8 cellular contexts compared by ENCODE assay signal in the genomic region with DNA sequence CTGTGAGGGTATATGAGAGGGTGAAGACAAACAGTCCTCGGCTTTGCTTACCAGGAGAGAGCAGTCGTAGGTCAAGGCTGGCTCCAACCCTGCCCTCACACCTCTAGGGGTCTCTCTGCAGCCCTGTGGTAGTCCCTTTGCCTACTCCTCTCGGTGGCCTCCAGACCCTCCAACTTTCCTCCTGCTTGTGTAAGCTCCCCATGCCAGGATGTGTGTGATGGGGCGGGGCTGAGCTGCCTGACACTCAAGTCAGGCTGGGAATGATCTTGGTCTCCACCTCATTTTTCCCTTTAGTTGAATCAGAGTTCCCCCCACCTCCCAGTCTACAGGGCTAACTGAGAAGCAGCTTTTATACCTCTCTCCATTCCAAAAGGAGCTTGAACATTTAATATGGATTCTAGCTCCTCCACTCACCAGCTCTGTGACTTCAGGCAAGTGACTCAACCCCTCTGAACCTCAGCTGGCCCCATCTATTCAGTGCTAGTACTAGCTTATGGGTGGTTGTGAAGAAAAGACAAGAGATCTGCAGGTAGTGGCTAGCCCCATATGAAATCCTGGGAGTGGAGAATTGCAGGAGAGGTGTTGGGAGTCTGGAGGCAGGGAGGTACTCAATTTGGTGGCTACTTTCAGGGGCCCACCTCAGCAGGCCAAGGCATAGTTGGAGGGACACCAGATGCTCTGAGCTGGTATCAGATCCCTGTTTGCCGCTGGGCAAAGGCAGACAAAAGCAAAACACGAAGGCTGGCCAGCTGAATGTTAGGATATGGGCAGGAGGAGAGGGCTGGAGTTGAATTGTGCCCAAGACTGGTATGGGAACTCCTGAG. TPM values are rescaled to one million over a fixed set of nuclear protein-coding genes. Genes with fewer than 3 reads are reported as not detected.
DNase-seq lines count a peak whose midpoint lies in the region; ATAC-seq lines count a peak whose summit lies in the region.

No MANE protein-coding gene starts in this region.

- peaks cover 2% of the 10 kb centered on the region for H3K36me3 Mint-ChIP-seq in activated T-helper 1 cell treated with anti-CD3 and anti-CD28 coated beads, Interleukin-12 subunit alpha, Interleukin-12 subunit beta, Interleukin-2, Interleukin-4 antibody, amounts not matched to agents 30 ng/mL and 10 ng/mL and 1 ng/mL, durations not matched to agents 14 hours and 24 hours and 36 hours (ENCODE audit: low read depth)
- peaks cover 12% of the 10 kb centered on the region for H3K36me3 Mint-ChIP-seq in stimulated activated effector memory CD8-positive, alpha-beta T cell treated with anti-CD3 and anti-CD28 coated beads, Interleukin-12 subunit alpha, Interleukin-12 subunit beta, amount 100 ng/mL, for 72 hours

- ATAC-seq in right cardiac atrium, result no peak
- peak; percentile 25 for ATAC-seq in stimulated activated effector memory CD8-positive, alpha-beta T cell treated with anti-CD3 and anti-CD28 coated beads, Interleukin-12 subunit alpha, Interleukin-12 subunit beta, amount 100 ng/mL, for 72 hours

- peak overlapping the region; percentile 89 for H3K4me3 Mint-ChIP-seq in activated T-helper 1 cell treated with anti-CD3 and anti-CD28 coated beads, Interleukin-12 subunit alpha, Interleukin-12 subunit beta, Interleukin-2, Interleukin-4 antibody, amounts not matched to agents 30 ng/mL and 10 ng/mL and 1 ng/mL, durations not matched to agents 14 hours and 24 hours and 36 hours
- peak overlapping the region; percentile 92 for H3K4me3 Mint-ChIP-seq in stimulated activated effector memory CD8-positive, alpha-beta T cell treated with anti-CD3 and anti-CD28 coated beads, Interleukin-12 subunit alpha, Interleukin-12 subunit beta, amount 100 ng/mL, for 72 hours

- peaks cover 30% of the 10 kb centered on the region for H3K4me1 ChIP-seq in right cardiac atrium (ENCODE audit: control insufficient read depth, insufficient read depth, low read length)

- H3K27ac Mint-ChIP-seq in activated T-helper 1 cell treated with anti-CD3 and anti-CD28 coated beads, Interleukin-12 subunit alpha, Interleukin-12 subunit beta, Interleukin-2, Interleukin-4 antibody, amounts not matched to agents 30 ng/mL and 10 ng/mL and 1 ng/mL, durations not matched to agents 14 hours and 24 hours and 36 hours, result peak overlapping the region; percentile 83
- peak overlapping the region; percentile 83 for H3K27ac Mint-ChIP-seq in stimulated activated effector memory CD8-positive, alpha-beta T cell treated with anti-CD3 and anti-CD28 coated beads, Interleukin-12 subunit alpha, Interleukin-12 subunit beta, amount 100 ng/mL, for 72 hours

- 22% methylated on average over 6 of the region's 6 CpGs for WGBS in right cardiac atrium

- peaks cover 36% of the 10 kb centered on the region for H3K4me1 Mint-ChIP-seq in activated T-helper 1 cell treated with anti-CD3 and anti-CD28 coated beads, Interleukin-12 subunit alpha, Interleukin-12 subunit beta, Interleukin-2, Interleukin-4 antibody, amounts not matched to agents 30 ng/mL and 10 ng/mL and 1 ng/mL, durations not matched to agents 14 hours and 24 hours and 36 hours (ENCODE audit: low read depth)
- H3K4me1 Mint-ChIP-seq in stimulated activated effector memory CD8-positive, alpha-beta T cell treated with anti-CD3 and anti-CD28 coated beads, Interleukin-12 subunit alpha, Interleukin-12 subunit beta, amount 100 ng/mL, for 72 hours, result peaks cover 32% of the 10 kb centered on the region

- peak; percentile 28 for DNase-seq in activated CD4-positive, alpha-beta T cell treated with anti-CD3 and anti-CD28 coated beads for 48 hours
- DNase-seq in activated CD4-positive, alpha-beta T cell treated with anti-CD3 and anti-CD28 coated beads, Interleukin-2, amount 50 U/mL, for 4 hours, result no peak
- DNase-seq in HuH-7.5 (ENCODE audit: low spot score) (peak; percentile 37), right cardiac atrium (peak in 2 of 3 donors; percentile 66 to 70), NCI-H2196 (lab: John Stamatoyannopoulos, UW; ENCODE audit: unreplicated experiment) (no peak)
- DNase-seq in activated T-helper 1 cell treated with anti-CD3 and anti-CD28 coated beads, Interleukin-12 subunit alpha, Interleukin-12 subunit beta, Interleukin-2, Interleukin-4 antibody, amounts not matched to agents 30 ng/mL and 10 ng/mL and 1 ng/mL, durations not matched to agents 14 hours and 24 hours and 36 hours (ENCODE audit: low spot score), result no peak
- DNase-seq in stimulated activated effector memory CD8-positive, alpha-beta T cell treated with anti-CD3 and anti-CD28 coated beads, Interleukin-12 subunit alpha, Interleukin-12 subunit beta, amount 100 ng/mL, for 72 hours (ENCODE audit: low spot score in 2 of 2), result peak in 1 of 2 donors; percentile 71
- DNase-seq in stimulated activated CD4-positive, alpha-beta T cell treated with anti-CD3 and anti-CD28 coated beads, Interleukin-4, amount 100 ng/mL, for 4 hours, result no peak

- peak overlapping the region; percentile 68 for H3K27ac ChIP-seq in right cardiac atrium (ENCODE audit: low read length)

- H3K9me3 ChIP-seq in right cardiac atrium (ENCODE audit: control insufficient read depth, low read length), result no peaks in the 10 kb centered on the region

- H3K27me3 ChIP-seq in right cardiac atrium (ENCODE audit: control insufficient read depth, insufficient read depth), result no peaks in the 10 kb centered on the region

- no peaks in the 10 kb centered on the region for H3K9me3 Mint-ChIP-seq in activated T-helper 1 cell treated with anti-CD3 and anti-CD28 coated beads, Interleukin-12 subunit alpha, Interleukin-12 subunit beta, Interleukin-2, Interleukin-4 antibody, amounts not matched to agents 30 ng/mL and 10 ng/mL and 1 ng/mL, durations not matched to agents 14 hours and 24 hours and 36 hours
- H3K9me3 Mint-ChIP-seq in stimulated activated effector memory CD8-positive, alpha-beta T cell treated with anti-CD3 and anti-CD28 coated beads, Interleukin-12 subunit alpha, Interleukin-12 subunit beta, amount 100 ng/mL, for 72 hours, result no peaks in the 10 kb centered on the region

- intact Hi-C loops in activated T-helper 1 cell treated with anti-CD3 and anti-CD28 coated beads, Interleukin-12 subunit alpha, Interleukin-12 subunit beta, Interleukin-2, Interleukin-4 antibody, amounts not matched to agents 30 ng/mL and 10 ng/mL and 1 ng/mL, durations not matched to agents 14 hours and 24 hours and 36 hours (cut with micrococcal nuclease), result loop anchor here (1.0 to 5.0 kb wide), 4 partner anchors 22 to 452 kb away; partner anchors contain the start of gene VEGFA
- intact Hi-C loops in right cardiac atrium (cut with DNase I), result no loop called here

- H3K27me3 Mint-ChIP-seq in activated T-helper 1 cell treated with anti-CD3 and anti-CD28 coated beads, Interleukin-12 subunit alpha, Interleukin-12 subunit beta, Interleukin-2, Interleukin-4 antibody, amounts not matched to agents 30 ng/mL and 10 ng/mL and 1 ng/mL, durations not matched to agents 14 hours and 24 hours and 36 hours (ENCODE audit: insufficient read depth), result no peaks in the 10 kb centered on the region

- H3K4me3 ChIP-seq in right cardiac atrium (ENCODE audit: low read length), result peak overlapping the region; percentile 67

RNA-seq across cellular contexts. Expression of gene SLC29A1, which starts 1.0 kb away (rescaled TPM):
- total RNA-seq in activated T-helper 1 cell treated with anti-CD3 and anti-CD28 coated beads, Interleukin-12 subunit alpha, Interleukin-12 subunit beta, Interleukin-2, Interleukin-4 antibody, amounts not matched to agents 30 ng/mL and 10 ng/mL and 1 ng/mL, durations not matched to agents 14 hours and 24 hours and 36 hours, result 121 and 122 TPM in 2 replicates
- 100 to 1,000 TPM; 129 to 177 (median 144) TPM for total RNA-seq in right cardiac atrium
- 63.2 TPM for polyA plus RNA-seq in right cardiac atrium

RNA-seq across cellular contexts. Expression of gene MYMX, which starts 7.6 kb away (rescaled TPM):
- total RNA-seq in activated T-helper 1 cell treated with anti-CD3 and anti-CD28 coated beads, Interleukin-12 subunit alpha, Interleukin-12 subunit beta, Interleukin-2, Interleukin-4 antibody, amounts not matched to agents 30 ng/mL and 10 ng/mL and 1 ng/mL, durations not matched to agents 14 hours and 24 hours and 36 hours, result not detected in 2 replicates
- 1 to 10 TPM in 1 of 4 donors, under 1 TPM in 3; 0.54 to 2.3 (median 0.77) TPM for total RNA-seq in right cardiac atrium
- 0.88 TPM for polyA plus RNA-seq in right cardiac atrium

RNA-seq across cellular contexts. Expression of gene HSP90AB1, which starts 22.5 kb away (rescaled TPM):
- 2,065 and 2,095 TPM in 2 replicates for total RNA-seq in activated T-helper 1 cell treated with anti-CD3 and anti-CD28 coated beads, Interleukin-12 subunit alpha, Interleukin-12 subunit beta, Interleukin-2, Interleukin-4 antibody, amounts not matched to agents 30 ng/mL and 10 ng/mL and 1 ng/mL, durations not matched to agents 14 hours and 24 hours and 36 hours
- total RNA-seq in right cardiac atrium, result 100 to 1,000 TPM; 677 to 993 (median 871) TPM
- 586 TPM for polyA plus RNA-seq in right cardiac atrium

RNA-seq across cellular contexts. Expression of gene SLC35B2, which starts 33.0 kb away (rescaled TPM):
- total RNA-seq in activated T-helper 1 cell treated with anti-CD3 and anti-CD28 coated beads, Interleukin-12 subunit alpha, Interleukin-12 subunit beta, Interleukin-2, Interleukin-4 antibody, amounts not matched to agents 30 ng/mL and 10 ng/mL and 1 ng/mL, durations not matched to agents 14 hours and 24 hours and 36 hours, result 29.2 and 30.1 TPM in 2 replicates
- 10 to 100 TPM; 21.0 to 25.2 (median 23.0) TPM for total RNA-seq in right cardiac atrium
- 15.8 TPM for polyA plus RNA-seq in right cardiac atrium

RNA-seq across cellular contexts. Expression of gene NFKBIE, which starts 41.0 kb away (rescaled TPM):
- 23.2 and 29.0 TPM in 2 replicates for total RNA-seq in activated T-helper 1 cell treated with anti-CD3 and anti-CD28 coated beads, Interleukin-12 subunit alpha, Interleukin-12 subunit beta, Interleukin-2, Interleukin-4 antibody, amounts not matched to agents 30 ng/mL and 10 ng/mL and 1 ng/mL, durations not matched to agents 14 hours and 24 hours and 36 hours
- 1 to 10 TPM; 3.7 to 5.5 (median 4.3) TPM for total RNA-seq in right cardiac atrium
- polyA plus RNA-seq in right cardiac atrium, result 2.6 TPM

Comparison
In these comparisons a context has a peak if more than half of its experiments do, and no peak if none do; other contexts are left out.
1. DNase-seq: peak in activated CD4-positive, alpha-beta T cell treated with anti-CD3 and anti-CD28 coated beads for 48 hours (single experiment), HuH-7.5 (single experiment) and right cardiac atrium (2 of 3); none in activated CD4-positive, alpha-beta T cell treated with anti-CD3 and anti-CD28 coated beads, Interleukin-2, amount 50 U/mL, for 4 hours (0 of 2), activated T-helper 1 cell treated with anti-CD3 and anti-CD28 coated beads, Interleukin-12 subunit alpha, Interleukin-12 subunit beta, Interleukin-2, Interleukin-4 antibody, amounts not matched to agents 30 ng/mL and 10 ng/mL and 1 ng/mL, durations not matched to agents 14 hours and 24 hours and 36 hours (single experiment), stimulated activated CD4-positive, alpha-beta T cell treated with anti-CD3 and anti-CD28 coated beads, Interleukin-4, amount 100 ng/mL, for 4 hours (0 of 2) and NCI-H2196 (single experiment).